1 cellular context compared by ENCODE assay signal in genomic region chr21:26405071-26405470, GRCh38.
TF ChIP-seq lines count a peak whose summit lies in the region.

No MANE protein-coding gene starts in this region.

TF ChIP-seq in IMR-90, 13 proteins besides CTCF, POLR2A, EP300 and RAD21:
- TF ChIP-seq SMC3 (IDR thresholded peaks at IDR 0.05; ENCODE audit: low read depth, low read length) (no peak), CEBPB (IDR thresholded peaks at IDR 0.05; ENCODE audit: low read depth, low read length) (no peak), NFE2L2 (IDR thresholded peaks at IDR 0.05; ENCODE audit: low read depth, low read length) (no peak), RCOR1 (IDR thresholded peaks at IDR 0.05; ENCODE audit: insufficient replicate concordance, low read length) (no peak), MAFK (IDR thresholded peaks at IDR 0.05; ENCODE audit: low read depth, low read length) (no peak), BHLHE40 (IDR thresholded peaks at IDR 0.05; ENCODE audit: low read depth, low read length) (no peak), RFX5 (IDR thresholded peaks at IDR 0.05; ENCODE audit: low read depth, low read length) (no peak), FOS (IDR thresholded peaks at IDR 0.05; ENCODE audit: low read depth, low read length) (no peak)
- TF ChIP-seq, protein P1, sequence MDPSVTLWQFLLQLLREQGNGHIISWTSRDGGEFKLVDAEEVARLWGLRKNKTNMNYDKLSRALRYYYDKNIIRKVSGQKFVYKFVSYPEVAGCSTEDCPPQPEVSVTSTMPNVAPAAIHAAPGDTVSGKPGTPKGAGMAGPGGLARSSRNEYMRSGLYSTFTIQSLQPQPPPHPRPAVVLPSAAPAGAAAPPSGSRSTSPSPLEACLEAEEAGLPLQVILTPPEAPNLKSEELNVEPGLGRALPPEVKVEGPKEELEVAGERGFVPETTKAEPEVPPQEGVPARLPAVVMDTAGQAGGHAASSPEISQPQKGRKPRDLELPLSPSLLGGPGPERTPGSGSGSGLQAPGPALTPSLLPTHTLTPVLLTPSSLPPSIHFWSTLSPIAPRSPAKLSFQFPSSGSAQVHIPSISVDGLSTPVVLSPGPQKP (IDR thresholded peaks at IDR 0.05; ENCODE audit: borderline replicate concordance, low read depth, low read length): no peak
